Comparison of ENCODE assay signal across 8 cellular contexts in the genomic region with DNA sequence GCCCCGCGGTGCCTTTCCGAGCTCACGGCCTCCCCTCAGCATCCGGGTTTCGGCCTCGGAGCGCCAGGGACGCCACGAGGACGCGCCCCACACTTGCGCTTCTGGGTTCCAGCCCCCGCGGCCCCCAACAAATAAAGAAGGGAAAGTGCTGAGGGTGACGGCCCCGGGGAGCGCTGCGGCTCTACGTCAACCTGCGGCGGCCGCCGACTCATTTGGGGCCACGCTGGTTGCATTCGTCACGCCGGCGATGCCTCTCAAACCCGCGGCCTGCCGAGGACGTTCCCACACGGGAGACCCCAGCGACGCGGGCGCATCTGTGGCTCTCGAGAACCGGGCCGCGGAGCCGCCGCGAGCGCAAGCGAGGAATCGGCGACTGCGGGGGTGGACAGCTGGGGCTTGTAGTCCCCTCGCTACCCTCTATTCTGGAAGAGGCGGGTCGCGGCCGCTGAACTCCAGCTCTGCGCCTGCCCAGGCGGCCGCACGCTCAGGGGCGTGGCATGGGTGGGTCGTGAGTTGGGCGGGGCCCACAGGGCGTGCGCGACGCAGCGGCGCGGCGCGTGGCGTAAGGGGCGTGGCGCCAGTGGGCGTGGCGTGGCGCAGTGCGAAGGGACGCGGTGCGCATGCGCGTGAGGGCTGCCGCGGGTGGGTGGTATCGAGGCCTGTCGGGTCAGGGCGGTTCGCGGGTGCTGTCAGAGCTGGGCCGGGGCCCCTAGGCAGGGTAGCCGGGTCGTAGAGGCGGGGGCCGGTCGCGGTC. TPM values are rescaled to one million over a fixed set of nuclear protein-coding genes. Genes with fewer than 3 reads are reported as not detected.
DNase-seq lines count a peak whose midpoint lies in the region; ATAC-seq and TF ChIP-seq lines count a peak whose summit lies in the region.

TSS of gene AMZ2 (plus strand) at position 599 of the 754 bp plus-strand sequence. CDS start 2,145 bp downstream, outside the sequence.

- H3K4me1 Mint-ChIP-seq in natural killer cell treated with Interleukin-12 subunit alpha and Interleukin-12 subunit beta and Interleukin-15 and Interleukin-18, amount 100 ng/mL, for 72 hours (ENCODE audit: low read depth in 2 of 2), result peaks cover 27 to 29% of the 10 kb centered on the region in 2 donors

- peaks cover 19% of the 10 kb centered on the region for H3K36me3 ChIP-seq in HAP-1 (replicated peaks)
- H3K36me3 ChIP-seq in MG63, result peaks cover 14% of the 10 kb centered on the region

- H3K4me3 ChIP-seq in HAP-1, result peak within 1 kb of the TSS; percentile 91
- peak within 1 kb of the TSS; percentile 94 for H3K4me3 ChIP-seq in MG63
- H3K4me3 ChIP-seq in fibroblast of pulmonary artery (replicated peaks; ENCODE audit: low read depth, low read length), result peak within 1 kb of the TSS; percentile 79

- DNase-seq in ELR (ENCODE audit: low read depth) (peak; percentile 94), HAP-1 (ENCODE audit: low spot score in 2 of 2) (peak; percentile 91 to 95), MG63 (peak; percentile 93), SHP77 (lab: John Stamatoyannopoulos, UW) (peak; percentile 79 to 80), fibroblast of pulmonary artery (ENCODE audit: low read depth) (peak; percentile 95)
- DNase-seq in activated effector memory CD4-positive, alpha-beta T cell treated with Interleukin-2 at 50 U/mL for 16 hours, result peak; percentile 96
- DNase-seq in natural killer cell treated with Interleukin-12 subunit alpha and Interleukin-12 subunit beta and Interleukin-15 and Interleukin-18, amount 100 ng/mL, for 72 hours (ENCODE audit: low spot score), result peak; percentile 96
- peak; percentile 99 for DNase-seq in stimulated activated naive CD8-positive, alpha-beta T cell treated with anti-CD3 and anti-CD28 coated beads, Interleukin-15, Interleukin-2, amounts not matched to agents 100 U/mL and 50 U/mL, for 24 hours

- no peaks in the 10 kb centered on the region for H3K27me3 ChIP-seq in HAP-1 (ENCODE audit: low read depth)
- no peaks in the 10 kb centered on the region for H3K27me3 ChIP-seq in MG63

- in situ Hi-C loops in HAP-1 (cut with MboI; ENCODE audit: low sequenced_read_pairs), result no loop called here

- no peaks in the 10 kb centered on the region for H3K27me3 Mint-ChIP-seq in natural killer cell treated with Interleukin-12 subunit alpha and Interleukin-12 subunit beta and Interleukin-15 and Interleukin-18, amount 100 ng/mL, for 72 hours

- H3K9me3 Mint-ChIP-seq in natural killer cell treated with Interleukin-12 subunit alpha and Interleukin-12 subunit beta and Interleukin-15 and Interleukin-18, amount 100 ng/mL, for 72 hours, result no peaks in the 10 kb centered on the region

- no peak for TF ChIP-seq CTCF in fibroblast of pulmonary artery (IDR thresholded peaks at IDR 0.05; ENCODE audit: low read length, missing control alignments)

- peak; percentile 94 to 96 for ATAC-seq in natural killer cell treated with Interleukin-12 subunit alpha and Interleukin-12 subunit beta and Interleukin-15 and Interleukin-18, amount 100 ng/mL, for 72 hours
- peak; percentile 88 for ATAC-seq in stimulated activated naive CD8-positive, alpha-beta T cell treated with anti-CD3 and anti-CD28 coated beads, Interleukin-15, Interleukin-2, amounts not matched to agents 100 U/mL and 50 U/mL, for 24 hours

- no peaks in the 10 kb centered on the region for H3K36me3 Mint-ChIP-seq in natural killer cell treated with Interleukin-12 subunit alpha and Interleukin-12 subunit beta and Interleukin-15 and Interleukin-18, amount 100 ng/mL, for 72 hours

- H3K4me3 Mint-ChIP-seq in natural killer cell treated with Interleukin-12 subunit alpha and Interleukin-12 subunit beta and Interleukin-15 and Interleukin-18, amount 100 ng/mL, for 72 hours, result peak within 1 kb of the TSS; percentile 88

- peak within 1 kb of the TSS; percentile 97 to 98 for H3K27ac Mint-ChIP-seq in natural killer cell treated with Interleukin-12 subunit alpha and Interleukin-12 subunit beta and Interleukin-15 and Interleukin-18, amount 100 ng/mL, for 72 hours

- H3K4me1 ChIP-seq in HAP-1, result peaks cover 4% of the 10 kb centered on the region; the same call in 1 of the 2 replicates

- H3K9me3 ChIP-seq in HAP-1 (no peaks in the 10 kb centered on the region; the same call in 1 of the 2 replicates), MG63 (no peaks in the 10 kb centered on the region)

RNA-seq across cellular contexts. Expression of gene AMZ2, which starts in this region (rescaled TPM):
- total RNA-seq in MG63 (2014; rRNA removed; shearing (Covaris generic); ENCODE audit: low replicate concordance), result 174 and 187 TPM in 2 replicates
- 10 to 100 TPM; 47.1 to 62.2 TPM for total RNA-seq in natural killer cell treated with Interleukin-12 subunit alpha and Interleukin-12 subunit beta and Interleukin-15 and Interleukin-18, amount 100 ng/mL, for 72 hours

Comparison
In these comparisons a context has a peak if more than half of its experiments do, and no peak if none do; other contexts are left out.
1. Peak in every context shown above with its lines: DNase-seq, ATAC-seq and H3K4me3 ChIP-seq.